26 cellular contexts compared by ENCODE assay signal in the genomic region with DNA sequence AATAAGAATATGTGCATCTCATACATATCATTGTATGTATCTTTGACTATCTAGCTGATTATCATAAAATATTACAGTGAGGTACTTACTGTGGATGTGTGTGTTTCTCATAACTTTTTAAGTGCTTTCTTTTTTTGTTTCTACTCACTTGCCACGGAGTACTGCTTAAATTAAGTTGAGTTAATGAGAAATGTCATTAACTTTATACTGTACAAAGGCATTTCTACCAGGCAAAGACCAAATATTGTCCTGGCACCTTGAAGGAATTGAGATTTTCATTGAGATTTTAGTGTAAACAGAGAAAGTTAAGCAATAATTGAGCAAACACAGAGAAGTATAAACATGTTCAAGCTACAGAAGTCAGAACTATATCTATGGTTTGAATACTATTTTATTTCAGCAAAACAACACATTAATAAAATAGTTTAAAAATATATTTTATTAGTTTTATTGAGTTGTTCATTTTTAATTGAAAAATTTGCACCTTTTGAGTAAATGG.
"Had no signal": no experiment of that assay in that cellular context is flagged by ENCODE, and none has a peak within 500 bp of the region (broad histone marks: within the 10 kb centered on the region; RNA-seq: fewer than 3 reads in every experiment).

No MANE protein-coding gene starts in this region.

- H3K4me1 Mint-ChIP-seq: central memory CD8-positive, alpha-beta T cell; memory B cell; natural killer cell; neural crest cell; stimulated activated effector memory CD8-positive, alpha-beta T cell treated with anti-CD3 and anti-CD28 coated beads, Interleukin-12 subunit alpha, Interleukin-12 subunit beta, amount 100 ng/mL, for 72 hours had no signal

- FAIRE-seq: endothelial cell of umbilical vein had no signal

- DNase-seq: dermis blood vessel endothelial cell; effector memory CD4-positive, alpha-beta T cell; foreskin keratinocyte; glutamatergic neuron; heart right ventricle; kidney; left ventricle myocardium superior; natural killer cell; pancreas; stimulated activated CD4-positive, alpha-beta T cell treated with anti-CD3 and anti-CD28 coated beads, Interleukin-2, amount 100 ng/mL, for 24 hours; stimulated activated CD4-positive, alpha-beta T cell treated with anti-CD3 and anti-CD28 coated beads, Interleukin-4, amount 100 ng/mL, for 24 hours; stimulated activated naive CD4-positive, alpha-beta T cell treated with Interleukin-2 at 50 U/mL for 16 hours; stomach; thyroid gland; trophoblast cell had no signal

- H3K27me3 Mint-ChIP-seq: central memory CD8-positive, alpha-beta T cell; memory B cell had no signal

- H3K9me3 ChIP-seq: esophagus muscularis mucosa, heart right ventricle, neutrophil, pancreas, stomach, thyroid gland had no signal

- H3K27ac ChIP-seq: coronary artery, esophagus muscularis mucosa, foreskin keratinocyte, heart right ventricle, neutrophil, pancreas, stomach, thyroid gland had no signal

- H3K4me3 Mint-ChIP-seq: central memory CD8-positive, alpha-beta T cell; memory B cell; natural killer cell; neural crest cell; stimulated activated effector memory CD8-positive, alpha-beta T cell treated with anti-CD3 and anti-CD28 coated beads, Interleukin-12 subunit alpha, Interleukin-12 subunit beta, amount 100 ng/mL, for 72 hours had no signal

- H3K4me2 ChIP-seq: smooth muscle cell had no signal

- H3K36me3 ChIP-seq: esophagus muscularis mucosa, heart right ventricle, neutrophil, pancreas, stomach, thyroid gland had no signal

- H3K27ac Mint-ChIP-seq: memory B cell; natural killer cell; stimulated activated effector memory CD8-positive, alpha-beta T cell treated with anti-CD3 and anti-CD28 coated beads, Interleukin-12 subunit alpha, Interleukin-12 subunit beta, amount 100 ng/mL, for 72 hours had no signal

- H3K4me3 ChIP-seq: coronary artery, esophagus muscularis mucosa, heart right ventricle, lung, pancreas, smooth muscle cell, stomach, thyroid gland had no signal

- H3K36me3 Mint-ChIP-seq: memory B cell; natural killer cell; stimulated activated effector memory CD8-positive, alpha-beta T cell treated with anti-CD3 and anti-CD28 coated beads, Interleukin-12 subunit alpha, Interleukin-12 subunit beta, amount 100 ng/mL, for 72 hours had no signal

- H3K4me1 ChIP-seq: esophagus muscularis mucosa, foreskin keratinocyte, heart right ventricle, stomach, thyroid gland had no signal

- ATAC-seq: foreskin keratinocyte; heart right ventricle; left ventricle myocardium superior; natural killer cell; sciatic nerve; stimulated activated effector memory CD8-positive, alpha-beta T cell treated with anti-CD3 and anti-CD28 coated beads, Interleukin-12 subunit alpha, Interleukin-12 subunit beta, amount 100 ng/mL, for 72 hours had no signal

- H3K27me3 ChIP-seq: esophagus muscularis mucosa, foreskin keratinocyte, heart right ventricle, neutrophil, pancreas, stomach, thyroid gland had no signal
